12 cellular contexts compared by ENCODE assay signal in the genomic region with DNA sequence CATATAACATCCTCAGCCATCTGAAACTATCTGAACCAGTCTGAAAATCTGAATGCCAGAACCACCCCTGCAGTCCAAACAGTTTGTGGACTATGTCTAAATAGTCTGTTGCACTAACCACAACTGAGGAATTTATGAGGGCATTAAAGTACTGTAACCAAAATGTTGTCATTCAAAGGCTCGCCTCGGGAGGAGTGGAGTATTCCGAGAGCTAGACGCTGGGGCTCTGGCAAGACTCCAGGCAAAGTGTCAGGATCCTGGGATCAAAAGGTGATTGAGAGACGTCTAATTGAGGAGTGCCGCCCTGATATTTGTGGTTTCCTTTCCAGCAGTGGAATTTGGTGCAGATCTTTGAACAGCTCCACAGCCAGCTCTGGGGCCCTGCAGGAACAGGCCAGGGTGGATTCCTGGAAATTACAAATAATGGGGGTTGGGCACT.
A peak's percentile ranks its signal among the peaks of the same experiment; 100 is the strongest.
DNase-seq lines count a peak whose midpoint lies in the region; ATAC-seq, FAIRE-seq and TF ChIP-seq lines count a peak whose summit lies in the region.
"Had no signal": no experiment of that assay in that cellular context is flagged by ENCODE, and none has a peak within 500 bp of the region (broad histone marks: within the 10 kb centered on the region; RNA-seq: fewer than 3 reads in every experiment).

No MANE protein-coding gene starts in this region.

- peak overlapping the region; percentile 97 for H3K27ac ChIP-seq in SJSA1
- H3K27ac ChIP-seq in hepatocyte: peak overlapping the region; percentile 10
- no peak overlapping the region for H3K27ac ChIP-seq in pancreas

- no peak for FAIRE-seq in pancreas (lab: Jason Lieb, UNC)

- H4K20me1 ChIP-seq in hepatocyte (ENCODE audit: insufficient read depth, poor library complexity, severe bottlenecking): no peaks in the 10 kb centered on the region

- H3K4me2 ChIP-seq in hepatocyte: peak overlapping the region; percentile 64

- H3K4me3 ChIP-seq in SJSA1 (no peak overlapping the region), hepatocyte (no peak overlapping the region), pancreas (no peak overlapping the region)

- ATAC-seq in pancreas: no peak
- ATAC-seq: stimulated activated naive CD8-positive, alpha-beta T cell treated with anti-CD3 and anti-CD28 coated beads, Interleukin-15, amount 100 ng/mL, for 72 hours; T-helper 17 cell had no signal

- DNase-seq in GM03348 (ENCODE audit: low spot score) (peak; percentile 69), SJSA1 (ENCODE audit: low read depth in 1 of 2, low spot score in 2 of 2) (peak; percentile 96 to 98), hepatocyte (ENCODE audit: low spot score) (peak; percentile 63), retina (peak; percentile 2), A172 (ENCODE audit: low spot score) (no peak), NCI-H1930 (lab: John Stamatoyannopoulos, UW) (no peak), inferior parietal cortex (ENCODE audit: extremely low spot score) (no peak), pancreas (no peak)
- DNase-seq: KBM-7; NCI-H69; stimulated activated naive CD8-positive, alpha-beta T cell treated with anti-CD3 and anti-CD28 coated beads, Interleukin-15, amount 100 ng/mL, for 72 hours; T-helper 17 cell had no signal

- H3K27me3 ChIP-seq in SJSA1 (replicated peaks) (no peaks in the 10 kb centered on the region), hepatocyte (no peaks in the 10 kb centered on the region), pancreas (peaks cover 0 to 7% (median 0%) of the 10 kb centered on the region in 4 donors)

- H3K79me2 ChIP-seq in hepatocyte: no peaks in the 10 kb centered on the region

- H3K36me3 ChIP-seq in SJSA1: no peaks in the 10 kb centered on the region
- H3K36me3 ChIP-seq in hepatocyte (replicated peaks; ENCODE audit: insufficient read depth, low read depth): no peaks in the 10 kb centered on the region
- H3K36me3 ChIP-seq in pancreas: no peaks in the 10 kb centered on the region

- peaks cover 53% of the 10 kb centered on the region for H3K4me1 ChIP-seq in SJSA1 (replicated peaks)
- H3K4me1 ChIP-seq in hepatocyte (ENCODE audit: insufficient read depth): peaks cover 20% of the 10 kb centered on the region
- no peaks in the 10 kb centered on the region for H3K4me1 ChIP-seq in pancreas

- H3K9me3 ChIP-seq in SJSA1 (replicated peaks) (no peaks in the 10 kb centered on the region), hepatocyte (ENCODE audit: low read depth) (no peaks in the 10 kb centered on the region), pancreas (no peaks in the 10 kb centered on the region)

- 3% methylated on average over 6 of the region's 6 CpGs for WGBS in hepatocyte (ENCODE audit: low lambda C conversion rate, missing lambda C conversion rate)
- WGBS in pancreas, 2 donors: 7 to 11% methylated on average over 6 of the region's 6 CpGs

- H3K9me2 ChIP-seq in hepatocyte (replicated peaks; ENCODE audit: insufficient read depth): no peaks in the 10 kb centered on the region

- intact Hi-C loops in pancreas (cut with DNase I): no loop called here

- TF ChIP-seq CTCF in hepatocyte (IDR thresholded peaks at IDR 0.05; ENCODE audit: poor library complexity): no peak
- TF ChIP-seq CTCF in pancreas (IDR thresholded peaks at IDR 0.05): no peak

- H2AFZ ChIP-seq in hepatocyte: peak overlapping the region; percentile 12

Comparison
In these comparisons a context has a peak if more than half of its experiments do, and no peak if none do; other contexts are left out.
1. DNase-seq: peak in GM03348 (single experiment), SJSA1 (2 of 2), hepatocyte (single experiment) and retina (single experiment); none in A172 (single experiment), NCI-H1930 (0 of 2), inferior parietal cortex (single experiment) and pancreas (0 of 6).
2. H3K27ac ChIP-seq: peak in SJSA1 (single experiment) and hepatocyte (single experiment); none in pancreas (0 of 4).